10 cellular contexts compared by ENCODE assay signal in the genomic region with DNA sequence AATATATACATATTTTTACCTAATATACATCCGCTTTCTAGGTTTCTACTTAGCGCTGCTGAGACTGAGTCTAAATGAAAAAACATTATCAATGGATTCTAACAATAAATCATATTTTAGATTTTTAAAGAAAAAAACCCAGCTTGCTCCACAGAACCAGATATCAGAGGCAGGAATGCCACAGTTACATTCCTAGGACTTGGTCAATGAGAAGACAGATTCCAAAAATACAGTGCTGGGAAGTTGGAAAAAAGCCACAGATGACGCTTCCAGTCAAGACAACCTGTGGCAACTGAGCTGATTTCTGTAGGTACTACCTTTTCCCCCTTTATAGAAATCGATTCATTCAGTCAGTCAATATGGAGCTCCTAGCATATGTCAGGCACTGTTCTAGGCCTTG. TPM values are rescaled to one million over a fixed set of nuclear protein-coding genes. Genes with fewer than 3 reads are reported as not detected.
DNase-seq lines count a peak whose midpoint lies in the region; ATAC-seq and TF ChIP-seq lines count a peak whose summit lies in the region.
"Had no signal": no experiment of that assay in that cellular context is flagged by ENCODE, and none has a peak within 500 bp of the region (broad histone marks: within the 10 kb centered on the region; RNA-seq: fewer than 3 reads in every experiment).

No MANE protein-coding gene starts in this region.

- H3K4me1 ChIP-seq in iPS-20b (ENCODE audit: insufficient read depth, low read length), result peaks cover 3% of the 10 kb centered on the region; the same call in 1 of the 2 replicates
- H3K4me1 ChIP-seq in tibial nerve, result peaks cover 0 to 14% (median 5%) of the 10 kb centered on the region in 4 donors

- no peak for DNase-seq in activated T-cell treated with anti-CD3 and anti-CD28 coated beads, Interleukin-2, amount 50 U/mL, for 72 hours
- no peak for DNase-seq in activated T-cell treated with anti-CD3 and anti-CD28 coated beads, Interleukin-2, amount 50 U/mL, for 1 hour
- DNase-seq in tibial nerve (ENCODE audit: low spot score in 2 of 2) (no peak), COLO668 (lab: John Stamatoyannopoulos, UW; ENCODE audit: unreplicated experiment) (no peak)
- DNase-seq in stimulated activated naive CD4-positive, alpha-beta T cell treated with Interleukin-2 at 50 U/mL for 16 hours (lab: John Stamatoyannopoulos, UW), result no peak
- no peak for DNase-seq in activated CD4-positive, alpha-beta T cell treated with anti-CD3 and anti-CD28 coated beads for 4 hours
- DNase-seq: NCI-H1436 treated with DMSO at 0.1 percent for 48 hours had no signal

- no peak for ATAC-seq in activated T-cell treated with anti-CD3 and anti-CD28 coated beads, Interleukin-2, amount 50 U/mL, for 72 hours (replicated peaks in 1 of 2)
- ATAC-seq in activated T-helper 17 cell treated with anti-CD3 and anti-CD28 coated beads, Interleukin-2, amount 50 U/mL, for 72 hours (replicated peaks), result no peak

- TF ChIP-seq POLR2A in tibial nerve (IDR thresholded peaks at IDR 0.05), result no peak

- H3K27me3 ChIP-seq in iPS-20b (ENCODE audit: insufficient read depth, low read length), result no peaks in the 10 kb centered on the region
- H3K27me3 ChIP-seq in tibial nerve, result no peaks in the 10 kb centered on the region
- H3K27me3 ChIP-seq: BLaER1 treated with 17β-estradiol and CSF1 and Interleukin-3, amounts not matched to agents 10 nM and 100 nM had no signal

- 70 to 77% methylated on average over 4 of the region's 4 CpGs for WGBS in tibial nerve, 2 donors

- H3K9me3 Mint-ChIP-seq in activated T-cell treated with anti-CD3 and anti-CD28 coated beads, Interleukin-2, amount 50 U/mL, for 72 hours, result peaks cover 0 to under 1% of the 10 kb centered on the region in 2 donors
- H3K9me3 Mint-ChIP-seq in activated T-helper 17 cell treated with anti-CD3 and anti-CD28 coated beads, Interleukin-2, amount 50 U/mL, for 72 hours, result peaks cover 2% of the 10 kb centered on the region

- H3K9ac ChIP-seq in iPS-20b (ENCODE audit: low read depth, low read length), result no peak overlapping the region

- H3K27ac ChIP-seq in iPS-20b (ENCODE audit: low read length), result no peak overlapping the region
- H3K27ac ChIP-seq in tibial nerve, result no peak overlapping the region

- no peak for TF ChIP-seq CTCF in tibial nerve (IDR thresholded peaks at IDR 0.05)

- TF ChIP-seq EP300 in tibial nerve (IDR thresholded peaks at IDR 0.05), result no peak

- H3K36me3 ChIP-seq in iPS-20b (ENCODE audit: insufficient read depth, low read depth, low read length), result no peaks in the 10 kb centered on the region
- H3K36me3 ChIP-seq in tibial nerve, result peaks cover 0 to 4% (median 0%) of the 10 kb centered on the region in 3 donors

- H3K9me3 ChIP-seq in iPS-20b (ENCODE audit: insufficient read depth, low read depth, low read length) (no peaks in the 10 kb centered on the region), tibial nerve (peaks cover 0 to 8% (median 0%) of the 10 kb centered on the region in 4 donors)

- H3K27me3 Mint-ChIP-seq in activated T-cell treated with anti-CD3 and anti-CD28 coated beads, Interleukin-2, amount 50 U/mL, for 72 hours (ENCODE audit: low read depth), result peaks cover 11% of the 10 kb centered on the region
- H3K27me3 Mint-ChIP-seq in activated T-helper 17 cell treated with anti-CD3 and anti-CD28 coated beads, Interleukin-2, amount 50 U/mL, for 72 hours, result no peaks in the 10 kb centered on the region

- H3K27ac Mint-ChIP-seq in activated T-cell treated with anti-CD3 and anti-CD28 coated beads, Interleukin-2, amount 50 U/mL, for 72 hours, result no peak overlapping the region
- H3K27ac Mint-ChIP-seq in activated T-helper 17 cell treated with anti-CD3 and anti-CD28 coated beads, Interleukin-2, amount 50 U/mL, for 72 hours, result no peak overlapping the region

- H3K4me3 ChIP-seq in iPS-20b (ENCODE audit: low read length) (peak overlapping the region; percentile 55), tibial nerve (peak overlapping the region in 3 of 4 donors; percentile 78 to 96 (median 80))

- H3K4me3 Mint-ChIP-seq in activated T-cell treated with anti-CD3 and anti-CD28 coated beads, Interleukin-2, amount 50 U/mL, for 72 hours, result peak overlapping the region; percentile 29
- peak overlapping the region; percentile 20 for H3K4me3 Mint-ChIP-seq in activated T-helper 17 cell treated with anti-CD3 and anti-CD28 coated beads, Interleukin-2, amount 50 U/mL, for 72 hours

- peaks cover 0 to under 1% of the 10 kb centered on the region in 2 donors for H3K36me3 Mint-ChIP-seq in activated T-cell treated with anti-CD3 and anti-CD28 coated beads, Interleukin-2, amount 50 U/mL, for 72 hours (ENCODE audit: insufficient read depth in 2 of 2)
- H3K36me3 Mint-ChIP-seq in activated T-helper 17 cell treated with anti-CD3 and anti-CD28 coated beads, Interleukin-2, amount 50 U/mL, for 72 hours (ENCODE audit: low read depth), result no peaks in the 10 kb centered on the region

- H3K4me1 Mint-ChIP-seq in activated T-cell treated with anti-CD3 and anti-CD28 coated beads, Interleukin-2, amount 50 U/mL, for 72 hours (ENCODE audit: low read depth), result peaks cover 5% of the 10 kb centered on the region
- peaks cover 5% of the 10 kb centered on the region for H3K4me1 Mint-ChIP-seq in activated T-helper 17 cell treated with anti-CD3 and anti-CD28 coated beads, Interleukin-2, amount 50 U/mL, for 72 hours

RNA-seq across cellular contexts. Expression of a gene that starts 0.6 kb away (rescaled TPM):
- 1 to 10 TPM; 1.9 to 2.1 TPM for total RNA-seq in activated T-cell treated with anti-CD3 and anti-CD28 coated beads, Interleukin-2, amount 50 U/mL, for 72 hours
- 1 to 10 TPM; 1.4 to 1.7 TPM for total RNA-seq in activated T-helper 17 cell treated with anti-CD3 and anti-CD28 coated beads, Interleukin-2, amount 50 U/mL, for 72 hours
- 10 to 100 TPM in 3 of 4 donors, 1 to 10 TPM in 1; 5.7 to 15.0 (median 13.8) TPM for total RNA-seq in tibial nerve

RNA-seq across cellular contexts. Expression of a gene that starts 34.4 kb away (rescaled TPM):
- 10 to 100 TPM; 47.5 TPM for total RNA-seq in activated T-cell treated with anti-CD3 and anti-CD28 coated beads, Interleukin-2, amount 50 U/mL, for 72 hours
- 10 to 100 TPM; 33.7 to 42.9 TPM for total RNA-seq in activated T-helper 17 cell treated with anti-CD3 and anti-CD28 coated beads, Interleukin-2, amount 50 U/mL, for 72 hours
- total RNA-seq in tibial nerve, result 10 to 100 TPM in 3 of 4 donors, 1 to 10 TPM in 1; 5.5 to 13.2 (median 10.4) TPM
